Comparison of ENCODE assay signal across 10 cellular contexts in genomic region chr17:44906010-44906646, GRCh38. TPM values are rescaled to one million over a fixed set of nuclear protein-coding genes. Genes with fewer than 3 reads are reported as not detected.
DNase-seq lines count a peak whose midpoint lies in the region; ATAC-seq and TF ChIP-seq lines count a peak whose summit lies in the region.
"Had no signal": no experiment of that assay in that cellular context is flagged by ENCODE, and none has a peak within 500 bp of the region (broad histone marks: within the 10 kb centered on the region; RNA-seq: fewer than 3 reads in every experiment).

No MANE protein-coding gene starts in this region.

- ATAC-seq in GM19328 (IDR thresholded peaks at IDR 0.05; ENCODE audit: unreplicated experiment) (no peak), HG03571 (IDR thresholded peaks at IDR 0.05; ENCODE audit: unreplicated experiment) (no peak)
- ATAC-seq: activated naive CD4-positive, alpha-beta T cell treated with anti-CD3 and anti-CD28 coated beads, Interleukin-2, amount 50 U/mL, for 72 hours had no signal

- no peak for TF ChIP-seq CTCF in brain microvascular endothelial cell (IDR thresholded peaks at IDR 0.05; ENCODE audit: low read depth, low read length, missing control alignments)

- peak overlapping the region in 5 of 11 experiments; percentile 24 to 56 (median 42); a peak in 7 of 22 replicates for H3K27ac ChIP-seq in BLaER1 treated with 17β-estradiol and CSF1 and Interleukin-3, amounts not matched to agents 10 nM and 100 nM
- H3K27ac ChIP-seq in brain microvascular endothelial cell (peak overlapping the region; percentile 69), mesodermal cell (ENCODE audit: low read depth, low read length, severe bottlenecking) (peak overlapping the region; percentile 70)

- H3K36me3 ChIP-seq in BLaER1 treated with 17β-estradiol and CSF1 and Interleukin-3, amounts not matched to agents 10 nM and 100 nM, result no peaks in the 10 kb centered on the region
- no peaks in the 10 kb centered on the region for H3K36me3 ChIP-seq in brain microvascular endothelial cell (replicated peaks)
- no peaks in the 10 kb centered on the region for H3K36me3 ChIP-seq in mesodermal cell (ENCODE audit: control insufficient read depth, insufficient read depth, low read length)

- H3K9me3 ChIP-seq in BLaER1 treated with 17β-estradiol and CSF1 and Interleukin-3, amounts not matched to agents 10 nM and 100 nM (replicated peaks in 1 of 11), result no peaks in the 10 kb centered on the region
- no peaks in the 10 kb centered on the region for H3K9me3 ChIP-seq in mesodermal cell (ENCODE audit: control insufficient read depth, low read length)

- peaks cover 0 to 10% (median 0%) of the 10 kb centered on the region in 11 experiments; a peak in 1 of 22 replicates for H4K20me1 ChIP-seq in BLaER1 treated with 17β-estradiol and CSF1 and Interleukin-3, amounts not matched to agents 10 nM and 100 nM

- no peak overlapping the region for H3K4me3 ChIP-seq in BLaER1 treated with 17β-estradiol and CSF1 and Interleukin-3, amounts not matched to agents 10 nM and 100 nM
- H3K4me3 ChIP-seq in brain microvascular endothelial cell (ENCODE audit: low read depth, low read length) (no peak overlapping the region), mesodermal cell (ENCODE audit: extremely low read depth, insufficient read depth, low read length, poor library complexity, severe bottlenecking) (no peak overlapping the region)

- WGBS in mesodermal cell (ENCODE audit: insufficient coverage in 2 of 2), 2 experiments, result 66 to 70% methylated on average over 8 to 10 of the region's 10 CpGs

- no peak overlapping the region; a peak in 2 of 22 replicates for H3K9ac ChIP-seq in BLaER1 treated with 17β-estradiol and CSF1 and Interleukin-3, amounts not matched to agents 10 nM and 100 nM

- H3K27me3 ChIP-seq in BLaER1 treated with 17β-estradiol and CSF1 and Interleukin-3, amounts not matched to agents 10 nM and 100 nM, result peaks cover 8 to 38% (median 32%) of the 10 kb centered on the region in 11 experiments
- no peaks in the 10 kb centered on the region for H3K27me3 ChIP-seq in brain microvascular endothelial cell (replicated peaks)

- peak overlapping the region in 7 of 11 experiments; percentile 17 to 90 (median 71); a peak in 13 of 22 replicates for H3K4me2 ChIP-seq in BLaER1 treated with 17β-estradiol and CSF1 and Interleukin-3, amounts not matched to agents 10 nM and 100 nM

- in situ Hi-C loops in brain microvascular endothelial cell (cut with HindIII; ENCODE audit: low pct_ligation_motif_present, low sequenced_read_pairs), result loop anchor here (25.0 kb wide), 1 partner anchor 106 kb away; no protein-coding TSS in a partner anchor

- DNase-seq in LoVo (ENCODE audit: low spot score) (peak; percentile 43), brain microvascular endothelial cell (peak; percentile 80), HT-29 (ENCODE audit: low spot score) (no peak), cerebellar cortex (ENCODE audit: low spot score) (no peak)

- H3K4me1 ChIP-seq in BLaER1 treated with 17β-estradiol and CSF1 and Interleukin-3, amounts not matched to agents 10 nM and 100 nM, result peaks cover 32 to 57% (median 45%) of the 10 kb centered on the region in 10 experiments
- peaks cover 44% of the 10 kb centered on the region for H3K4me1 ChIP-seq in mesodermal cell (ENCODE audit: control insufficient read depth, insufficient read depth, low read length, poor library complexity, severe bottlenecking)

RNA-seq across cellular contexts. Expression of gene EFTUD2, which starts 6.9 kb away (rescaled TPM):
- 103 TPM for polyA plus RNA-seq in mesodermal cell (2013, experiment 1 of 2)
- polyA plus RNA-seq in mesodermal cell (2013, experiment 2 of 2), result 107 TPM
- 142 and 143 TPM in 2 replicates for total RNA-seq in HT-29 (2014; rRNA removed; shearing (Covaris generic))

RNA-seq across cellular contexts. Expression of gene GFAP, which starts 9.2 kb away (rescaled TPM):
- polyA plus RNA-seq in mesodermal cell (2013, experiment 1 of 2), result 0.55 TPM
- polyA plus RNA-seq in mesodermal cell (2013, experiment 2 of 2), result 0.20 TPM
- 0.29 and 0.46 TPM in 2 replicates for total RNA-seq in HT-29 (2014; rRNA removed; shearing (Covaris generic))
- total RNA-seq: activated naive CD4-positive, alpha-beta T cell treated with anti-CD3 and anti-CD28 coated beads, Interleukin-2, amount 50 U/mL, for 72 hours; T-helper 2 cell treated with Interferon-gamma antibody and Interleukin-4, amounts not matched to agents 100 ng/mL and 5 ng/mL, for 36 hours had no signal

RNA-seq across cellular contexts. Expression of gene KIF18B, which starts 41.4 kb away (rescaled TPM):
- 18.7 TPM for polyA plus RNA-seq in mesodermal cell (2013, experiment 1 of 2)
- 19.9 TPM for polyA plus RNA-seq in mesodermal cell (2013, experiment 2 of 2)
- 12.2 and 14.8 TPM in 2 replicates for total RNA-seq in HT-29 (2014; rRNA removed; shearing (Covaris generic))

RNA-seq across cellular contexts. Expression of gene HIGD1B, which starts 58.4 kb away (rescaled TPM):
- not detected for polyA plus RNA-seq in mesodermal cell (2013, experiment 1 of 2)
- not detected for polyA plus RNA-seq in mesodermal cell (2013, experiment 2 of 2)
- total RNA-seq in HT-29 (2014; rRNA removed; shearing (Covaris generic)), result not detected in 2 replicates
- total RNA-seq: activated naive CD4-positive, alpha-beta T cell treated with anti-CD3 and anti-CD28 coated beads, Interleukin-2, amount 50 U/mL, for 72 hours; T-helper 2 cell treated with Interferon-gamma antibody and Interleukin-4, amounts not matched to agents 100 ng/mL and 5 ng/mL, for 36 hours had no signal

Comparison
In these comparisons a context has a peak if more than half of its experiments do, and no peak if none do; other contexts are left out.
1. DNase-seq: peak in LoVo (single experiment) and brain microvascular endothelial cell (single experiment); none in HT-29 (single experiment) and cerebellar cortex (single experiment).